8 cellular contexts compared by ENCODE assay signal in genomic region chr1:168135116-168135981, GRCh38. TPM values are rescaled to one million over a fixed set of nuclear protein-coding genes. Genes with fewer than 3 reads are reported as not detected.
DNase-seq lines count a peak whose midpoint lies in the region; ATAC-seq and TF ChIP-seq lines count a peak whose summit lies in the region.

No MANE protein-coding gene starts in this region.

- H3K36me3 Mint-ChIP-seq in brain = peaks cover 26% of the 10 kb centered on the region

- H3K27ac Mint-ChIP-seq in brain = peak overlapping the region; percentile 93 to 97 (median 97)

- H3K27me3 Mint-ChIP-seq in brain = peaks cover 11% of the 10 kb centered on the region

- H3K4me3 ChIP-seq in AG09309 (ENCODE audit: control insufficient read depth, low read depth, low read length) (peak overlapping the region; percentile 89), HUES64 (ENCODE audit: low read length) (peak overlapping the region; percentile 73), mucosa of rectum (ENCODE audit: low read length in 2 of 2) (peak overlapping the region; percentile 74 to 78)

- H3K27ac ChIP-seq in HUES64 (ENCODE audit: low read depth, low read length) (no peak overlapping the region), mucosa of rectum (ENCODE audit: low read depth in 2 of 2, low read length in 2 of 2) (no peak overlapping the region)

- 28% methylated on average over 14 of the region's 14 CpGs for whole genome bisulfite sequencing in HUES64

- DNase-seq in AG09309 (ENCODE audit: low read depth) = no peak
- DNase-seq in germinal center (ENCODE audit: low spot score) = no peak

- peaks cover 57% of the 10 kb centered on the region for H3K4me1 Mint-ChIP-seq in brain

- TF ChIP-seq CTCF in AG09309 (IDR thresholded peaks at IDR 0.05; ENCODE audit: control insufficient read depth, insufficient read depth, low read depth, low read length, missing control alignments) = no peak
- no peak for TF ChIP-seq CTCF in brain (conservative IDR thresholded peaks at IDR 0.05)

- H3K4me1 ChIP-seq in HUES64 (ENCODE audit: insufficient read depth, low read length) = no peaks in the 10 kb centered on the region; the same call in none of the 2 replicates
- H3K4me1 ChIP-seq in mucosa of rectum (ENCODE audit: control insufficient read depth in 2 of 2, insufficient read depth in 2 of 2, low read length in 2 of 2) = peaks cover 13 to 23% of the 10 kb centered on the region in 2 donors

- H3K27me3 ChIP-seq in HUES64 (ENCODE audit: insufficient read depth, low read length) (peaks cover 30% of the 10 kb centered on the region), mucosa of rectum (ENCODE audit: control insufficient read depth in 2 of 2, insufficient read depth in 2 of 2, low read length in 2 of 2) (peaks cover 0 to 3% of the 10 kb centered on the region in 2 donors)

- peaks cover 0 to 4% (median 0%) of the 10 kb centered on the region in 5 experiments for H3K9me3 Mint-ChIP-seq in brain

- peak overlapping the region; percentile 92 to 98 (median 97) for H3K4me3 Mint-ChIP-seq in brain

- H3K9me3 ChIP-seq in HUES64 (ENCODE audit: insufficient read depth, low read depth, low read length) (no peaks in the 10 kb centered on the region), mucosa of rectum (ENCODE audit: control insufficient read depth in 2 of 2, low read length in 2 of 2) (no peaks in the 10 kb centered on the region)

- ATAC-seq in GM19328 (IDR thresholded peaks at IDR 0.05; ENCODE audit: unreplicated experiment) (no peak), HG03280 (IDR thresholded peaks at IDR 0.05; ENCODE audit: unreplicated experiment) (no peak), HG03565 (IDR thresholded peaks at IDR 0.05; ENCODE audit: unreplicated experiment) (no peak)

- H3K36me3 ChIP-seq in HUES64 (ENCODE audit: insufficient read depth, low read length) (no peaks in the 10 kb centered on the region), mucosa of rectum (ENCODE audit: control insufficient read depth in 2 of 2, insufficient read depth in 2 of 2, low read length in 2 of 2) (no peaks in the 10 kb centered on the region)

- H3K9ac ChIP-seq in HUES64 (ENCODE audit: low read depth, low read length) (peak overlapping the region; percentile 80; the same call in 1 of the 2 replicates), mucosa of rectum (ENCODE audit: low read depth in 1 of 2, low read length in 2 of 2) (peak overlapping the region in 1 of 2 donors; percentile 69)

RNA-seq across cellular contexts. Expression of gene GPR161, which starts 1.4 kb away (rescaled TPM):
- 8.7 TPM for polyA plus RNA-seq in HUES64 (2013, experiment 1 of 2)
- 11.5 TPM for polyA plus RNA-seq in HUES64 (2013, experiment 2 of 2)
- polyA plus RNA-seq in brain (ENCODE audit: insufficient read depth, low read depth, low replicate concordance) = 10.4 TPM

RNA-seq across cellular contexts. Expression of gene TIPRL, which starts 43.4 kb away (rescaled TPM):
- 20.4 TPM for polyA plus RNA-seq in HUES64 (2013, experiment 1 of 2)
- 21.9 TPM for polyA plus RNA-seq in HUES64 (2013, experiment 2 of 2)
- polyA plus RNA-seq in brain (ENCODE audit: insufficient read depth, low read depth, low replicate concordance) = 19.3 TPM
